8 cellular contexts compared by ENCODE assay signal in the genomic region with DNA sequence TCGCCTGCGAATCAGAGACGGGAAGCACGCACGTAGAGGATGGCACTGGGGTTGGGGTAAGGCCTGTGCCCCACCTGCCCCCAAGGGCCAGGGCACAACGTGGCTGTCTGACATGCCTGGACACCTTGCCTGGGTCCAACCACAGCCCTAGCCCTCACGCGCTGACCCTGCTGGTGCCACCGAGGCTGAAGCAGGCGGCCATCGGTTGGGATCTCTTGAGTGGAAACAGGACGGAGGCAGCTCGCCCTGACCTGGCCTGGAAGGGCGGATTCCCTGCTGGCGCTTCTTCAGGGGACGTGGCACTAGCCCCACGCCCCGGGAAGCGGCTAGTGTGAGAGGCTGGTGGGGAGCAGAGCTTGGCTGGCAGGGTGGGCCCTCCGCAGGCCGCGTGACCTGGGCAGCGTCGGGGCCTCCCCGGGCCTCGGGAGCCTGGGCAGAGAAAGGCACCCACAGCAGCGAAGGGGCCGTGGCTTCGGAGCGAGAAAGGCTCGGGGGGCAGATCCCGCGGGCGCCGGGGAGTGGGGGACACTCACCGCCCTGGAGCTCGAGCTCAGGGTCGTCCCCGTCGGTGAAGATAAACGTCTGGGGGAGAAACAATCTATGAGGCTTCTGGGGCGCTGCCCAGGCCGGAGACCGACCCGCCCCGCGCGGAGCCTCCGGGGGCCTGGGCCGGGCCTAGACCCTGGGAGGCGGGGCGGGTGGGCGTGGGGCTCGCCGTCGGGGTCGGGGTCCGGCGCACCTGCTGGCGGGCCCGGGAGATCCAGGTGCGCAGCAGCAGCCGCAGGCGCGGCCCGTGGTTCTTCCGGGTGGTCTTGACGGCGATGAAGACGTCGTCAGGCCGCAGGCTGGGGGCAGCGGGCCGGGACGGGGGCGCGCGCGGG. TPM values are rescaled to one million over a fixed set of nuclear protein-coding genes. Genes with fewer than 3 reads are reported as not detected.
A peak's percentile ranks its signal among the peaks of the same experiment; 100 is the strongest.
DNase-seq lines count a peak whose midpoint lies in the region; ATAC-seq and TF ChIP-seq lines count a peak whose summit lies in the region.

No MANE protein-coding gene starts in this region.

- peak overlapping the region; percentile 11 to 14 for H3K27ac ChIP-seq in ascending aorta
- H3K27ac ChIP-seq in suprapubic skin: peak overlapping the region; percentile 77

- no peak for TF ChIP-seq CTCF in AG09309 (IDR thresholded peaks at IDR 0.05; ENCODE audit: control insufficient read depth, insufficient read depth, low read depth, low read length, missing control alignments)
- no peak for TF ChIP-seq CTCF in ascending aorta (IDR thresholded peaks at IDR 0.05)
- no peak for TF ChIP-seq CTCF in suprapubic skin (IDR thresholded peaks at IDR 0.05)

- intact Hi-C loops in ascending aorta (cut with DNase I): loop anchor here (2.0 kb wide), 2 partner anchors 14 to 28 kb away; a partner anchor contains a TSS

- WGBS in suprapubic skin: 55% methylated on average over 8 of the region's 79 CpGs

- no peak for ATAC-seq in HG03378 (IDR thresholded peaks at IDR 0.05; ENCODE audit: unreplicated experiment)
- no peak for ATAC-seq in GM19351 (IDR thresholded peaks at IDR 0.05; ENCODE audit: unreplicated experiment)

- H3K4me3 ChIP-seq in AG09309 (ENCODE audit: control insufficient read depth, low read depth, low read length) (peak overlapping the region; percentile 74), H7 (ENCODE audit: insufficient read depth, low read depth, low read length) (peak overlapping the region; percentile 83), ascending aorta (peak overlapping the region; percentile 83 to 94), suprapubic skin (peak overlapping the region; percentile 85)

- peaks cover 0 to 2% (median 0%) of the 10 kb centered on the region in 3 donors for H3K27me3 Mint-ChIP-seq in immature natural killer cell (ENCODE audit: low read depth in 3 of 3)

- no peaks in the 10 kb centered on the region for H3K9me3 ChIP-seq in ascending aorta
- no peaks in the 10 kb centered on the region for H3K9me3 ChIP-seq in suprapubic skin

- H3K4me3 Mint-ChIP-seq in immature natural killer cell: peak overlapping the region; percentile 75 to 87 (median 80)

- peaks cover 15% of the 10 kb centered on the region for H3K36me3 ChIP-seq in H7 (replicated peaks; ENCODE audit: control insufficient read depth, insufficient read depth, low read length)
- peaks cover 38 to 55% of the 10 kb centered on the region in 2 donors for H3K36me3 ChIP-seq in ascending aorta
- H3K36me3 ChIP-seq in suprapubic skin: peaks cover 54% of the 10 kb centered on the region

- TF ChIP-seq EP300 in suprapubic skin (IDR thresholded peaks at IDR 0.05): no peak

- H3K36me3 Mint-ChIP-seq in immature natural killer cell: peaks cover 0 to 5% (median 0%) of the 10 kb centered on the region in 3 donors

- DNase-seq in AG09309 (ENCODE audit: low read depth) (no peak), H7 (peak; percentile 93), ascending aorta (ENCODE audit: low spot score in 2 of 2) (no peak), immature natural killer cell (no peak), suprapubic skin (ENCODE audit: low spot score in 2 of 2) (no peak), dedifferentiated amniotic fluid mesenchymal stem cell (ENCODE audit: extremely low spot score) (no peak)

- H3K27ac Mint-ChIP-seq in immature natural killer cell: peak overlapping the region in 1 of 6 donors; percentile 78

- H3K4me1 ChIP-seq in ascending aorta (peaks cover 18 to 19% of the 10 kb centered on the region in 2 donors), suprapubic skin (peaks cover 42% of the 10 kb centered on the region)

- TF ChIP-seq POLR2A in suprapubic skin (IDR thresholded peaks at IDR 0.05): no peak

- peaks cover 7 to 25% of the 10 kb centered on the region in 2 donors for H3K4me1 Mint-ChIP-seq in immature natural killer cell

- no peaks in the 10 kb centered on the region for H3K9me3 Mint-ChIP-seq in immature natural killer cell

- no peaks in the 10 kb centered on the region for H3K27me3 ChIP-seq in H7 (ENCODE audit: control insufficient read depth, insufficient read depth, low read length)
- no peaks in the 10 kb centered on the region for H3K27me3 ChIP-seq in ascending aorta
- no peaks in the 10 kb centered on the region for H3K27me3 ChIP-seq in suprapubic skin

RNA-seq across cellular contexts. Expression of a gene that starts 0.6 kb away (rescaled TPM):
- total RNA-seq in H7 (2014; rRNA removed; shearing (Covaris generic)): 43.0 and 50.8 TPM in 2 replicates
- 73.7 TPM for total RNA-seq in ascending aorta
- 1 to 10 TPM; 2.2 to 3.7 (median 3.2) TPM for polyA plus RNA-seq in immature natural killer cell
- total RNA-seq in suprapubic skin: 10 to 100 TPM; 46.0 to 61.0 (median 50.8) TPM

RNA-seq across cellular contexts. Expression of a gene that starts 0.7 kb away (rescaled TPM):
- 205 and 248 TPM in 2 replicates for total RNA-seq in H7 (2014; rRNA removed; shearing (Covaris generic))
- total RNA-seq in ascending aorta: 42.1 TPM
- polyA plus RNA-seq in immature natural killer cell: 100 to 1,000 TPM; 174 to 212 (median 183) TPM
- 100 to 1,000 TPM in 2 of 4 donors, 10 to 100 TPM in 2; 72.4 to 113 (median 100) TPM for total RNA-seq in suprapubic skin

RNA-seq across cellular contexts. Expression of a gene that starts 13.5 kb away (rescaled TPM):
- 72.7 and 110 TPM in 2 replicates for total RNA-seq in H7 (2014; rRNA removed; shearing (Covaris generic))
- total RNA-seq in ascending aorta (160 TPM), suprapubic skin (100 to 1,000 TPM; 160 to 267 (median 222) TPM)
- polyA plus RNA-seq in immature natural killer cell: 100 to 1,000 TPM; 144 to 242 (median 165) TPM

RNA-seq across cellular contexts. Expression of a gene that starts 14.6 kb away (rescaled TPM):
- total RNA-seq in H7 (2014; rRNA removed; shearing (Covaris generic)): 114 and 129 TPM in 2 replicates
- total RNA-seq in ascending aorta (111 TPM), suprapubic skin (100 to 1,000 TPM in 3 of 4 donors, 10 to 100 TPM in 1; 79.3 to 176 (median 108) TPM)
- polyA plus RNA-seq in immature natural killer cell: 10 to 100 TPM; 61.7 to 85.3 (median 82.5) TPM

RNA-seq across cellular contexts. Expression of a gene that starts 19.5 kb away (rescaled TPM):
- 155 and 175 TPM in 2 replicates for total RNA-seq in H7 (2014; rRNA removed; shearing (Covaris generic))
- total RNA-seq in ascending aorta (not detected), suprapubic skin (10 to 100 TPM; 13.7 to 34.1 (median 14.8) TPM)
- polyA plus RNA-seq in immature natural killer cell: not detected
